12 cellular contexts compared by ENCODE assay signal in the genomic region with DNA sequence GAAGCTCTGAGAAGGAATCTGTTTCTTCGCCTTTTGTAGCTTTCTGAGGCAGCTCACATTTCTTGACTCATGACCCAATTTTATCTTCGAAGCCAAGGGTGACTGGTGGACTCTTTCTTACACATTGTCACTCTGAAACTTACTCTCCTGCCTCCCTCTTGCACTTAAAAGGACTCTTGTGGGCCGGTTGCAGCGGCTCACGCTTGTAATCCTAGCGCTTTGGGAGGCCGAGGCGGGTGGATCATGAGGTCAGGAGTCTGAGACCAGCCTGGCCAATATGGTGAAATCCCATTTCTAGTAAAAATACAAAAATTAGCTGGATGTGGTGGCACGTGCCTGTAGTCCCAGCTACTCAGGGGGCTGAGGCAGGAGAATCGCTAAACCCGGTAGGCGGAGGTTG. TPM values are rescaled to one million over a fixed set of nuclear protein-coding genes. Genes with fewer than 3 reads are reported as not detected.
DNase-seq lines count a peak whose midpoint lies in the region; ATAC-seq and TF ChIP-seq lines count a peak whose summit lies in the region.
"Not testable (repeated sequence)": the region's sequence is repeated elsewhere in the genome, so short reads cannot be mapped to it uniquely, and the experiment has no call there.
"Had no signal": no experiment of that assay in that cellular context is flagged by ENCODE, and none has a peak within 500 bp of the region (broad histone marks: within the 10 kb centered on the region; RNA-seq: fewer than 3 reads in every experiment).

No MANE protein-coding gene starts in this region.

- H2BK20ac ChIP-seq in IMR-90 (ENCODE audit: low read depth, low read length) = not testable (repeated sequence)

- CTCF ChIA-PET in CD4-positive, alpha-beta memory T cell (lab: Charles Lee; ENCODE audit: partially characterized antibody) = interaction anchor here (1.1 to 4.5 kb wide), 10 partner anchors 10 to 54 kb away, joined by 3 to 18 read pairs (median 9); a partner anchor contains a TSS
- CTCF ChIA-PET in IMR-90 (lab: Yijun Ruan, JAX) (interaction anchor here (0.6 kb wide), 1 partner anchor 44 kb away, joined by 3 read pairs; no protein-coding TSS in a partner anchor), T-cell (lab: Charles Lee) (interaction anchor here (0.6 to 2.6 kb wide), 9 partner anchors 12 to 107 kb away, joined by 3 to 7 read pairs (median 5); no protein-coding TSS in a partner anchor)

- H3K27ac Mint-ChIP-seq in CD4-positive, alpha-beta memory T cell = peak overlapping the region in 6 of 7 donors; percentile 37 to 84 (median 76)
- H3K27ac Mint-ChIP-seq in T-cell = peak overlapping the region; percentile 68 to 79
- H3K27ac Mint-ChIP-seq in activated T-cell treated with anti-CD3 and anti-CD28 coated beads, Interleukin-2, amount 50 U/mL, for 24 hours = peak overlapping the region; percentile 86
- H3K27ac Mint-ChIP-seq in central memory CD8-positive, alpha-beta T cell (ENCODE audit: low read depth) = peak overlapping the region; percentile 84

- H3K36me3 Mint-ChIP-seq in CD4-positive, alpha-beta memory T cell = peaks cover 15 to 21% of the 10 kb centered on the region in 2 donors
- peaks cover 28% of the 10 kb centered on the region for H3K36me3 Mint-ChIP-seq in T-cell
- peaks cover 47% of the 10 kb centered on the region for H3K36me3 Mint-ChIP-seq in activated T-cell treated with anti-CD3 and anti-CD28 coated beads, Interleukin-2, amount 50 U/mL, for 24 hours (ENCODE audit: low read depth)
- H3K36me3 Mint-ChIP-seq in central memory CD8-positive, alpha-beta T cell (ENCODE audit: insufficient read depth) = not testable (repeated sequence)

- TF ChIP-seq POLR2A in IMR-90 (IDR thresholded peaks at IDR 0.05; ENCODE audit: low read depth, low read length); stomach (IDR thresholded peaks at IDR 0.05): not testable (repeated sequence)

- H3K4ac ChIP-seq in IMR-90 (ENCODE audit: low read depth, low read length) = not testable (repeated sequence)

- dilution Hi-C loops in IMR-90 (cut with HindIII; ENCODE audit: low sequenced_read_pairs, unreplicated experiment) = not testable (repeated sequence)

- TF ChIP-seq RAD21 in IMR-90 (IDR thresholded peaks at IDR 0.05; ENCODE audit: low read length) = not testable (repeated sequence)

- not testable (repeated sequence) for H4K5ac ChIP-seq in IMR-90 (ENCODE audit: low read depth, low read length)

- H2AK5ac ChIP-seq in IMR-90 (ENCODE audit: low read depth, low read length) = not testable (repeated sequence)

- not testable (repeated sequence) for ATAC-seq in IMR-90 (ENCODE audit: low read depth); central memory CD8-positive, alpha-beta T cell (replicated peaks; ENCODE audit: extremely low read depth, poor library complexity, severe bottlenecking)
- ATAC-seq in T-cell (replicated peaks in 1 of 4) (peak in 1 of 4 experiments; percentile 39), psoas muscle (peak in 2 of 4 donors; percentile 29 to 50)

- WGBS in IMR-90 (ENCODE audit: extremely low coverage in 2 of 2, insufficient read length in 1 of 2), 2 experiments = 96% methylated on average over 4 of the region's 12 CpGs; no CpG with 5 or more reads in 1 of the 2 experiments
- 85 to 92% (median 85%) methylated on average over 12 of the region's 12 CpGs for WGBS in psoas muscle, 3 donors
- WGBS in stomach, 5 donors = 79 to 93% (median 86%) methylated on average over 12 of the region's 12 CpGs

- not testable (repeated sequence) for TF ChIP-seq EP300 in stomach (IDR thresholded peaks at IDR 0.05)

- H3K36me3 ChIP-seq in CD4-positive, alpha-beta memory T cell (ENCODE audit: insufficient read depth, low read length); IMR-90 (ENCODE audit: control insufficient read depth, insufficient read depth, low read length); psoas muscle (ENCODE audit: insufficient read depth in 1 of 2, low read depth in 1 of 2); stomach: not testable (repeated sequence)

- not testable (repeated sequence) for H3K9me3 Mint-ChIP-seq in CD4-positive, alpha-beta memory T cell; T-cell; activated T-cell treated with anti-CD3 and anti-CD28 coated beads, Interleukin-2, amount 50 U/mL, for 24 hours; central memory CD8-positive, alpha-beta T cell

- H3K4me2 ChIP-seq in IMR-90 (ENCODE audit: low read depth, low read length) = not testable (repeated sequence)

- H3K27ac ChIP-seq in CD4-positive, alpha-beta memory T cell (ENCODE audit: low read depth, low read length) = peak overlapping the region; percentile 35
- not testable (repeated sequence) for H3K27ac ChIP-seq in IMR-90 (ENCODE audit: insufficient read depth, low read length)
- H3K27ac ChIP-seq in psoas muscle = peak overlapping the region; percentile 83
- peak overlapping the region in 3 of 5 donors; percentile 1 to 46 (median 7) for H3K27ac ChIP-seq in stomach

- not testable (repeated sequence) for H3K27me3 Mint-ChIP-seq in CD4-positive, alpha-beta memory T cell; T-cell; activated T-cell treated with anti-CD3 and anti-CD28 coated beads, Interleukin-2, amount 50 U/mL, for 24 hours; central memory CD8-positive, alpha-beta T cell

- H2AFZ ChIP-seq in IMR-90 (replicated peaks; ENCODE audit: low read length, poor library complexity) = not testable (repeated sequence)

- peak overlapping the region in 6 of 8 donors; percentile 21 to 53 (median 49) for H3K4me3 Mint-ChIP-seq in CD4-positive, alpha-beta memory T cell
- peak overlapping the region in 1 of 3 donors; percentile 19 for H3K4me3 Mint-ChIP-seq in T-cell
- H3K4me3 Mint-ChIP-seq in activated T-cell treated with anti-CD3 and anti-CD28 coated beads, Interleukin-2, amount 50 U/mL, for 24 hours; central memory CD8-positive, alpha-beta T cell: not testable (repeated sequence)

- not testable (repeated sequence) for H3K14ac ChIP-seq in IMR-90 (replicated peaks; ENCODE audit: low read depth, low read length)

- H3K18ac ChIP-seq in IMR-90 (ENCODE audit: low read depth, low read length) = not testable (repeated sequence)

- not testable (repeated sequence) for TF ChIP-seq CTCF in IMR-90 (conservative IDR thresholded peaks at IDR 0.05; ENCODE audit: low read depth, low read length); psoas muscle (IDR thresholded peaks at IDR 0.05); stomach (IDR thresholded peaks at IDR 0.05)

- H3K9me1 ChIP-seq in IMR-90 (ENCODE audit: insufficient read depth, low read length) = peaks cover 29% of the 10 kb centered on the region

- H3K9me3 ChIP-seq in CD4-positive, alpha-beta memory T cell (ENCODE audit: control insufficient read depth in 1 of 2, low read length in 2 of 2); IMR-90 (ENCODE audit: control insufficient read depth, insufficient read depth, low read length); psoas muscle; stomach: not testable (repeated sequence)

- in situ Hi-C loops in IMR-90 (cut with MboI; ENCODE audit: low sequenced_read_pairs) = not testable (repeated sequence)

- 0 out of 2 replicates have a peak overlapping the region, but pooled peaks have one; percentile 24 for H3K23ac ChIP-seq in IMR-90 (ENCODE audit: low read depth, low read length)

- not testable (repeated sequence) for H3K56ac ChIP-seq in IMR-90 (ENCODE audit: extremely low read depth, insufficient read depth, low read length)

- not testable (repeated sequence) for BruUV-seq in IMR-90 (replicated peaks; lab: Mats Ljungman, UMichigan)

- not testable (repeated sequence) for H2BK5ac ChIP-seq in IMR-90 (ENCODE audit: low read depth, low read length, poor library complexity, severe bottlenecking)

- H3K9ac ChIP-seq in IMR-90 (ENCODE audit: low read depth, low read length) = not testable (repeated sequence)

- H3K4me1 Mint-ChIP-seq in CD4-positive, alpha-beta memory T cell = peaks cover 53 to 73% (median 62%) of the 10 kb centered on the region in 4 donors
- peaks cover 68 to 82% (median 77%) of the 10 kb centered on the region in 3 donors for H3K4me1 Mint-ChIP-seq in T-cell
- peaks cover 82% of the 10 kb centered on the region for H3K4me1 Mint-ChIP-seq in activated T-cell treated with anti-CD3 and anti-CD28 coated beads, Interleukin-2, amount 50 U/mL, for 24 hours (ENCODE audit: low read depth)
- H3K4me1 Mint-ChIP-seq in central memory CD8-positive, alpha-beta T cell = peaks cover 64% of the 10 kb centered on the region

- H4K91ac ChIP-seq in IMR-90 (ENCODE audit: insufficient read depth, low read depth, low read length) = not testable (repeated sequence)

- not testable (repeated sequence) for H3K4me3 ChIP-seq in CD4-positive, alpha-beta memory T cell (ENCODE audit: low read length in 2 of 2); IMR-90 (ENCODE audit: insufficient read depth, low read depth, low read length); psoas muscle; stomach

- not testable (repeated sequence) for H2AK9ac ChIP-seq in IMR-90 (replicated peaks; ENCODE audit: low read depth, low read length, poor library complexity)

- H3K4me1 ChIP-seq in CD4-positive, alpha-beta memory T cell (ENCODE audit: insufficient read depth, low read length) = peaks cover 80% of the 10 kb centered on the region
- H3K4me1 ChIP-seq in IMR-90 (ENCODE audit: control insufficient read depth, insufficient read depth, low read length) (peaks cover 16% of the 10 kb centered on the region), psoas muscle (peaks cover 62% of the 10 kb centered on the region), stomach (peaks cover 13 to 65% (median 31%) of the 10 kb centered on the region in 4 donors)

- not testable (repeated sequence) for H2BK120ac ChIP-seq in IMR-90 (ENCODE audit: low read depth, low read length)

- not testable (repeated sequence) for H3K27me3 ChIP-seq in CD4-positive, alpha-beta memory T cell (ENCODE audit: insufficient read depth, low read length); IMR-90 (ENCODE audit: control insufficient read depth, insufficient read depth, low read length); psoas muscle (ENCODE audit: insufficient read depth in 3 of 3, low read length in 2 of 3); stomach

- H2BK15ac ChIP-seq in IMR-90 (ENCODE audit: low read depth, low read length) = not testable (repeated sequence)

- intact Hi-C loops in CD4-positive, alpha-beta memory T cell (cut with micrococcal nuclease); IMR-90 (cut with micrococcal nuclease); psoas muscle (cut with DNase I); stomach (cut with DNase I; ENCODE audit: low total_unique reads): not testable (repeated sequence)

- POLR2A ChIA-PET in CD4-positive, alpha-beta memory T cell (lab: Charles Lee; ENCODE audit: partially characterized antibody) = interaction anchor here (0.9 to 3.2 kb wide), 8 partner anchors 11 to 68 kb away, joined by 3 to 21 read pairs (median 4); a partner anchor contains a TSS
- POLR2A ChIA-PET in IMR-90 (lab: Charles Lee; ENCODE audit: unreplicated experiment) = not testable (repeated sequence)
- POLR2A ChIA-PET in T-cell (lab: Charles Lee) = interaction anchor here in 1 of 2 donors (0.6 to 0.7 kb wide), 3 partner anchors 16 to 115 kb away, joined by 3 read pairs; a partner anchor contains a TSS

- H4K8ac ChIP-seq in IMR-90 (ENCODE audit: low read depth in 2 of 2, low read length in 2 of 2) = not testable (repeated sequence)

- DNase-seq in CD4-positive, alpha-beta memory T cell; IMR-90; T-cell; activated T-cell treated with anti-CD3 and anti-CD28 coated beads, Interleukin-2, amount 50 U/mL, for 24 hours; central memory CD8-positive, alpha-beta T cell (ENCODE audit: low spot score in 2 of 2); psoas muscle; stomach: not testable (repeated sequence)
- peak; percentile 21 for DNase-seq in left kidney (ENCODE audit: low read depth, low spot score)

- H3K79me1 ChIP-seq in IMR-90 (ENCODE audit: low read depth in 1 of 2, low read length in 2 of 2) = peaks cover 53 to 59% of the 10 kb centered on the region in 2 experiments

- H4K20me1 ChIP-seq in IMR-90 (ENCODE audit: insufficient read depth, low read length) = peaks cover 26% of the 10 kb centered on the region

RNA-seq across cellular contexts. Expression of a gene that starts 27.6 kb away (rescaled TPM):
- total RNA-seq in CD4-positive, alpha-beta memory T cell = 10 to 100 TPM; 21.5 to 22.8 TPM
- polyA plus RNA-seq in CD4-positive, alpha-beta memory T cell = 10 to 100 TPM; 23.1 to 29.5 TPM
- total RNA-seq in IMR-90 (2012; rRNA removed) (not detected in 2 replicates), T-cell (10 to 100 TPM; 15.2 to 26.7 (median 16.7) TPM), psoas muscle (under 1 TPM in 1 of 4 donors, not detected in 3; 0.27 TPM), stomach (not detected)
- polyA plus RNA-seq in IMR-90 (2012; rRNA removed) (not detected in 2 replicates), psoas muscle (under 1 TPM in 1 of 3 donors, not detected in 2; 0.01 TPM), stomach (under 1 TPM in 2 of 3 donors, not detected in 1; 0.68 to 0.76 TPM)
- not detected in 2 replicates for polyA plus RNA-seq in IMR-90 (2012; cell fraction: cytosol; rRNA removed)
- not detected in 2 replicates for polyA plus RNA-seq in IMR-90 (2012; cell fraction: nucleus; rRNA removed; ENCODE audit: low replicate concordance)
- total RNA-seq: A673, HT1080, NCI-H460, SJSA1 had no signal

RNA-seq across cellular contexts. Expression of a gene that starts 29.9 kb away (rescaled TPM):
- 10 to 100 TPM; 88.4 to 89.0 TPM for total RNA-seq in CD4-positive, alpha-beta memory T cell
- 100 to 1,000 TPM; 112 to 161 TPM for polyA plus RNA-seq in CD4-positive, alpha-beta memory T cell
- total RNA-seq in IMR-90 (2012; rRNA removed) (20.8 and 23.6 TPM in 2 replicates), T-cell (10 to 100 TPM; 83.3 to 99.3 (median 84.9) TPM), psoas muscle (10 to 100 TPM; 65.1 to 79.2 (median 71.0) TPM), stomach (10 to 100 TPM; 18.1 to 68.8 (median 35.1) TPM)
- polyA plus RNA-seq in IMR-90 (2012; rRNA removed) (28.9 and 36.3 TPM in 2 replicates), psoas muscle (10 to 100 TPM; 54.1 to 97.1 (median 71.7) TPM), stomach (10 to 100 TPM; 37.3 to 53.7 (median 42.9) TPM)
- 29.0 and 35.1 TPM in 2 replicates for polyA plus RNA-seq in IMR-90 (2012; cell fraction: cytosol; rRNA removed)
- 17.0 and 27.8 TPM in 2 replicates for polyA plus RNA-seq in IMR-90 (2012; cell fraction: nucleus; rRNA removed; ENCODE audit: low replicate concordance)

Comparison
In these comparisons a context has a peak if more than half of its experiments do, and no peak if none do; other contexts are left out.
1. RNA of a gene that starts 27.6 kb away (total RNA-seq): 21.5 to 22.8 TPM in CD4-positive, alpha-beta memory T cell and 15.2 to 26.7 TPM in T-cell; 0.27 TPM in psoas muscle, not detected in IMR-90 and not detected in stomach; every median in the first group is over 10 times any median in the second.
2. Peak in every context shown above with its lines, with median percentiles within 50 percentile points of each other: H3K27ac Mint-ChIP-seq.